17 cellular contexts compared by ENCODE assay signal in genomic region chr9:134473353-134474057, GRCh38.
DNase-seq lines count a peak whose midpoint lies in the region; ATAC-seq and TF ChIP-seq lines count a peak whose summit lies in the region.
"Had no signal": no experiment of that assay in that cellular context is flagged by ENCODE, and none has a peak within 500 bp of the region (broad histone marks: within the 10 kb centered on the region; RNA-seq: fewer than 3 reads in every experiment).

No MANE protein-coding gene starts in this region.

- H3K4me3 ChIP-seq in ascending aorta: no peak overlapping the region
- H3K4me3 ChIP-seq in stomach: no peak overlapping the region

- POLR2A ChIA-PET in CD4-positive, alpha-beta T cell (lab: Charles Lee): interaction anchor here (1.7 kb wide), 1 partner anchor 17 kb away, joined by 8 read pairs; no protein-coding TSS in a partner anchor

- WGBS in stomach, 5 donors: 66 to 72% (median 69%) methylated on average over 15 to 21 of the region's 21 CpGs

- H3K36me3 ChIP-seq in ascending aorta (no peaks in the 10 kb centered on the region), stomach (no peaks in the 10 kb centered on the region)

- no peaks in the 10 kb centered on the region for H3K9me3 ChIP-seq in CD4-positive, alpha-beta T cell (ENCODE audit: control insufficient read depth, low read length)
- no peaks in the 10 kb centered on the region for H3K9me3 ChIP-seq in ascending aorta
- H3K9me3 ChIP-seq in stomach: no peaks in the 10 kb centered on the region

- H3K27me3 ChIP-seq in CD4-positive, alpha-beta T cell (ENCODE audit: control insufficient read depth, insufficient read depth, low read length): no peaks in the 10 kb centered on the region
- H3K27me3 ChIP-seq in ascending aorta: no peaks in the 10 kb centered on the region
- H3K27me3 ChIP-seq in stomach: no peaks in the 10 kb centered on the region

- intact Hi-C loops in CD4-positive, alpha-beta T cell (cut with DNase I, micrococcal nuclease): no loop called here
- intact Hi-C loops in ascending aorta (cut with DNase I): loop anchor here (2.0 to 5.0 kb wide), 2 partner anchors 17 to 169 kb away; partner anchors contain the start of gene COL5A1
- intact Hi-C loops in stomach (cut with DNase I; ENCODE audit: low total_unique reads): no loop called here

- no peaks in the 10 kb centered on the region for H3K36me3 Mint-ChIP-seq in CD4-positive, alpha-beta T cell (ENCODE audit: low read depth)
- H3K36me3 Mint-ChIP-seq in memory B cell: no peaks in the 10 kb centered on the region
- H3K36me3 Mint-ChIP-seq: stimulated activated memory B cell treated with anti-CD40 and anti-IgM and Interleukin-4, amounts not matched to agents 10 μg/mL and 1 μg/mL and 100 μg/mL, for 72 hours; WTC11 had no signal

- H3K4me1 ChIP-seq in ascending aorta (peaks cover 43 to 56% of the 10 kb centered on the region in 2 donors), stomach (peaks cover 13 to 36% (median 30%) of the 10 kb centered on the region in 4 donors)

- DNase-seq in CD4-positive, alpha-beta T cell: no peak
- DNase-seq in ascending aorta (ENCODE audit: low spot score in 2 of 2) (no peak), memory B cell (ENCODE audit: low spot score in 2 of 2) (no peak), stomach (no peak), dermis blood vessel endothelial cell (no peak), D341Med (ENCODE audit: low spot score) (no peak), ureter (ENCODE audit: low spot score) (no peak)
- DNase-seq in activated CD8-positive, alpha-beta memory T cell treated with anti-CD3 and anti-CD28 coated beads, Interleukin-2, amount 50 U/mL, for 48 hours: no peak
- DNase-seq: activated CD8-positive, alpha-beta memory T cell treated with anti-CD3 and anti-CD28 coated beads for 24 hours; activated effector memory CD4-positive, alpha-beta T cell treated with Interleukin-2 at 50 U/mL for 16 hours; C1 segment of cervical spinal cord; DMS79; effector CD4-positive, alpha-beta T cell; NCI-H1105 treated with DMSO at 0.1 percent for 48 hours; nephron progenitor cell had no signal

- CTCF ChIA-PET in CD4-positive, alpha-beta T cell (lab: Charles Lee): no interaction called here

- H3K27me3 Mint-ChIP-seq in CD4-positive, alpha-beta T cell: no peaks in the 10 kb centered on the region
- H3K27me3 Mint-ChIP-seq in memory B cell: no peaks in the 10 kb centered on the region
- H3K27me3 Mint-ChIP-seq: stimulated activated memory B cell treated with anti-CD40 and anti-IgM and Interleukin-4, amounts not matched to agents 10 μg/mL and 1 μg/mL and 100 μg/mL, for 72 hours had no signal

- peaks cover 6% of the 10 kb centered on the region for H3K4me1 Mint-ChIP-seq in CD4-positive, alpha-beta T cell (ENCODE audit: low read depth)
- H3K4me1 Mint-ChIP-seq in memory B cell: peaks cover 8% of the 10 kb centered on the region
- H3K4me1 Mint-ChIP-seq: nephron progenitor cell, WTC11 had no signal

- no peak for TF ChIP-seq CTCF in CD4-positive, alpha-beta T cell (IDR thresholded peaks at IDR 0.05)
- TF ChIP-seq CTCF in ascending aorta (IDR thresholded peaks at IDR 0.05) (no peak), stomach (IDR thresholded peaks at IDR 0.05) (no peak)

- no peak overlapping the region for H3K4me3 Mint-ChIP-seq in CD4-positive, alpha-beta T cell
- H3K4me3 Mint-ChIP-seq in memory B cell: peak overlapping the region; percentile 21
- H3K4me3 Mint-ChIP-seq: nephron progenitor cell; stimulated activated memory B cell treated with anti-CD40 and anti-IgM and Interleukin-4, amounts not matched to agents 10 μg/mL and 1 μg/mL and 100 μg/mL, for 72 hours; WTC11 had no signal

- TF ChIP-seq POLR2A in stomach (IDR thresholded peaks at IDR 0.05): no peak

- H3K9me3 Mint-ChIP-seq in CD4-positive, alpha-beta T cell: no peaks in the 10 kb centered on the region
- no peaks in the 10 kb centered on the region for H3K9me3 Mint-ChIP-seq in memory B cell
- H3K9me3 Mint-ChIP-seq: nephron progenitor cell; stimulated activated memory B cell treated with anti-CD40 and anti-IgM and Interleukin-4, amounts not matched to agents 10 μg/mL and 1 μg/mL and 100 μg/mL, for 72 hours; WTC11 had no signal

- no peak for ATAC-seq in CD4-positive, alpha-beta T cell (ENCODE audit: poor library complexity)
- ATAC-seq in memory B cell (ENCODE audit: low read depth): no peak
- ATAC-seq: stimulated activated memory B cell treated with anti-CD40 and anti-IgM and Interleukin-4, amounts not matched to agents 10 μg/mL and 1 μg/mL and 100 μg/mL, for 72 hours; WTC11 had no signal

- TF ChIP-seq EP300 in stomach (IDR thresholded peaks at IDR 0.05): no peak

- H3K27ac ChIP-seq in CD4-positive, alpha-beta T cell (ENCODE audit: low read depth, low read length): no peak overlapping the region
- H3K27ac ChIP-seq in ascending aorta: peak overlapping the region; percentile 78 to 90
- peak overlapping the region in 3 of 5 donors; percentile 55 to 74 (median 58) for H3K27ac ChIP-seq in stomach

- H3K27ac Mint-ChIP-seq in CD4-positive, alpha-beta T cell: peak overlapping the region; percentile 42
- H3K27ac Mint-ChIP-seq in memory B cell: no peak overlapping the region
- H3K27ac Mint-ChIP-seq: nephron progenitor cell; stimulated activated memory B cell treated with anti-CD40 and anti-IgM and Interleukin-4, amounts not matched to agents 10 μg/mL and 1 μg/mL and 100 μg/mL, for 72 hours; WTC11 had no signal
